In genomic region chr16:12800751-12801308, GRCh38 we compare ENCODE assay signal across 2 cellular contexts.
TF ChIP-seq lines count a peak whose summit lies in the region.

No MANE protein-coding gene starts in this region.

TF ChIP-seq in HepG2, 621 proteins besides CTCF, POLR2A, EP300 and RAD21:
- TF ChIP-seq ZNF567 (CRISPR knock-in tag; IDR thresholded peaks at IDR 0.05; ENCODE audit: borderline replicate concordance), result 0 out of 2 replicates have a peak, but pooled peaks have one; percentile 41
- TF ChIP-seq ZNF121 (CRISPR knock-in tag; IDR thresholded peaks at IDR 0.05), result peak; percentile 74
- TF ChIP-seq THAP11 (CRISPR knock-in tag; IDR thresholded peaks at IDR 0.05), result 0 out of 2 replicates have a peak, but pooled peaks have one; percentile 3
- 0 out of 2 replicates have a peak, but pooled peaks have one; percentile 53 for TF ChIP-seq JUNB (CRISPR knock-in tag; IDR thresholded peaks at IDR 0.05; ENCODE audit: borderline replicate concordance)
- TF ChIP-seq HDAC1 (CRISPR knock-in tag; IDR thresholded peaks at IDR 0.05), result no peak
- TF ChIP-seq ZBTB2 (CRISPR knock-in tag; IDR thresholded peaks at IDR 0.05; ENCODE audit: low read depth), result 0 out of 2 replicates have a peak, but pooled peaks have one; percentile 2
- no peak for TF ChIP-seq ZNF263 (CRISPR knock-in tag; IDR thresholded peaks at IDR 0.05)

TF ChIP-seq in K562, 482 proteins besides CTCF, POLR2A, EP300 and RAD21:
- TF ChIP-seq USF1 (CRISPR knock-in tag; IDR thresholded peaks at IDR 0.05) (no peak), CBFA2T2 (conservative IDR thresholded peaks at IDR 0.05) (no peak), JUN (IDR thresholded peaks at IDR 0.05; ENCODE audit: borderline replicate concordance, low read depth, low read length) (no peak), JUN (CRISPR knock-in tag; IDR thresholded peaks at IDR 0.05; ENCODE audit: borderline replicate concordance) (no peak), ZNF121 (CRISPR knock-in tag; conservative IDR thresholded peaks at IDR 0.05) (peak; percentile 65; the same call in 1 of the 2 replicates), MGA (IDR thresholded peaks at IDR 0.05) (0 out of 2 replicates have a peak, but pooled peaks have one; percentile 10)
TF ChIP-seq in K562: peak in this region for 2.
